ENCODE assay signal across 8 cellular contexts in genomic region chr22:31290494-31291402, GRCh38. TPM values are rescaled to one million over a fixed set of nuclear protein-coding genes. Genes with fewer than 3 reads are reported as not detected.
DNase-seq lines count a peak whose midpoint lies in the region; ATAC-seq and TF ChIP-seq lines count a peak whose summit lies in the region.

No MANE protein-coding gene starts in this region.

- peaks cover 0 to 6% (median 0%) of the 10 kb centered on the region in 8 donors for H3K9me3 Mint-ChIP-seq in CD4-positive, alpha-beta memory T cell

- H3K23ac ChIP-seq in mesenchymal stem cell (ENCODE audit: low read length in 2 of 2), result peak overlapping the region in 1 of 2 experiments; percentile 86

- H2BK5ac ChIP-seq in mesenchymal stem cell (ENCODE audit: low read depth, low read length, poor library complexity, severe bottlenecking), result peak overlapping the region; percentile 95

- H3K36me3 ChIP-seq in CD4-positive, alpha-beta memory T cell (ENCODE audit: insufficient read depth, low read length), result peaks cover 28% of the 10 kb centered on the region
- peaks cover 17 to 36% of the 10 kb centered on the region in 2 experiments for H3K36me3 ChIP-seq in mesenchymal stem cell (ENCODE audit: control insufficient read depth in 1 of 2, insufficient read depth in 2 of 2, low read depth in 1 of 2, low read length in 2 of 2)

- POLR2A ChIA-PET in CD4-positive, alpha-beta memory T cell (lab: Charles Lee; ENCODE audit: partially characterized antibody), result interaction anchor here (0.6 to 17.3 kb wide), 39 partner anchors 7 to 1184 kb away, joined by 3 to 1203 read pairs (median 6); partner anchors contain the start of genes CASTOR1, DRG1, DUSP18 and FBXO7

- H4K91ac ChIP-seq in mesenchymal stem cell (ENCODE audit: low read length), result peak overlapping the region; percentile 97

- peak; percentile 83 for ATAC-seq in GM19455 (IDR thresholded peaks at IDR 0.05; ENCODE audit: unreplicated experiment)

- peak overlapping the region; percentile 71 for H2BK120ac ChIP-seq in mesenchymal stem cell (ENCODE audit: low read depth, low read length)

- H4K8ac ChIP-seq in mesenchymal stem cell (ENCODE audit: low read length), result peak overlapping the region; percentile 71

- H3K18ac ChIP-seq in mesenchymal stem cell (ENCODE audit: low read depth in 1 of 2, low read length in 2 of 2), result peak overlapping the region; percentile 87 to 91

- H2AFZ ChIP-seq in mesenchymal stem cell (ENCODE audit: low read depth, low read length), result peak overlapping the region; percentile 65

- peak overlapping the region; percentile 90 for H3K9ac ChIP-seq in mesenchymal stem cell (ENCODE audit: low read length)

- H3K4me2 ChIP-seq in mesenchymal stem cell (ENCODE audit: low read length, poor library complexity, severe bottlenecking), result peak overlapping the region; percentile 98

- peak overlapping the region; percentile 100 for H3K27ac ChIP-seq in CD4-positive, alpha-beta memory T cell (ENCODE audit: low read depth, low read length)
- H3K27ac ChIP-seq in HL-60 (replicated peaks) (peak overlapping the region; percentile 63), mesenchymal stem cell (ENCODE audit: low read length, poor library complexity, severe bottlenecking) (peak overlapping the region; percentile 8)

- peaks cover 7% of the 10 kb centered on the region for H3K79me1 ChIP-seq in mesenchymal stem cell (replicated peaks; ENCODE audit: low read length, poor library complexity, severe bottlenecking)

- no peaks in the 10 kb centered on the region for H3K27me3 ChIP-seq in CD4-positive, alpha-beta memory T cell (ENCODE audit: insufficient read depth, low read length)
- H3K27me3 ChIP-seq in HL-60 (ENCODE audit: insufficient read depth, poor library complexity, severe bottlenecking) (no peaks in the 10 kb centered on the region), mesenchymal stem cell (ENCODE audit: control insufficient read depth in 1 of 2, insufficient read depth in 1 of 2, low read length in 2 of 2) (no peaks in the 10 kb centered on the region)

- no peak for TF ChIP-seq CTCF in HL-60 (IDR thresholded peaks at IDR 0.05; ENCODE audit: insufficient read depth, low read length)

- H2AK5ac ChIP-seq in mesenchymal stem cell (ENCODE audit: low read length, severe bottlenecking), result no peak overlapping the region

- WGBS in mesenchymal stem cell, result 1% methylated on average over 67 of the region's 91 CpGs

- H3K9me3 ChIP-seq in CD4-positive, alpha-beta memory T cell (ENCODE audit: control insufficient read depth in 1 of 2, low read length in 2 of 2), result no peaks in the 10 kb centered on the region
- H3K9me3 ChIP-seq in mesenchymal stem cell (ENCODE audit: control insufficient read depth, low read length), result no peaks in the 10 kb centered on the region

- H3K4me1 ChIP-seq in CD4-positive, alpha-beta memory T cell (ENCODE audit: insufficient read depth, low read length), result peaks cover 72% of the 10 kb centered on the region
- H3K4me1 ChIP-seq in mesenchymal stem cell (ENCODE audit: control insufficient read depth, insufficient read depth, low read depth, low read length), result peaks cover 8% of the 10 kb centered on the region

- H3K4me3 Mint-ChIP-seq in CD4-positive, alpha-beta memory T cell, result peak overlapping the region; percentile 95 to 100 (median 98)

- intact Hi-C loops in CD4-positive, alpha-beta memory T cell (cut with micrococcal nuclease), result loop anchor here (1.0 to 5.0 kb wide), 5 partner anchors 56 to 983 kb away; partner anchors contain the start of genes PATZ1, SELENOM and SFI1

- peak overlapping the region; percentile 67 to 92 for H3K4ac ChIP-seq in mesenchymal stem cell (ENCODE audit: low read depth in 1 of 2, low read length in 2 of 2)

- H3K36me3 Mint-ChIP-seq in CD4-positive, alpha-beta memory T cell, result peaks cover 48 to 66% of the 10 kb centered on the region in 2 donors

- peak overlapping the region; percentile 99 to 100 (median 100) for H3K27ac Mint-ChIP-seq in CD4-positive, alpha-beta memory T cell

- H3K4me1 Mint-ChIP-seq in CD4-positive, alpha-beta memory T cell, result peaks cover 41 to 83% (median 60%) of the 10 kb centered on the region in 4 donors

- H3K27me3 Mint-ChIP-seq in CD4-positive, alpha-beta memory T cell, result no peaks in the 10 kb centered on the region

- CTCF ChIA-PET in CD4-positive, alpha-beta memory T cell (lab: Charles Lee; ENCODE audit: partially characterized antibody), result interaction anchor here (0.8 to 13.6 kb wide), 12 partner anchors 8 to 183 kb away, joined by 3 to 140 read pairs (median 5); partner anchors contain the start of genes LIMK2, PATZ1 and SELENOM

- peak; percentile 96 to 97 (median 96) for DNase-seq in CD4-positive, alpha-beta memory T cell
- DNase-seq in HL-60 (ENCODE audit: low read depth in 1 of 2, low spot score in 1 of 2) (peak; percentile 83 to 91), NK-92 (lab: John Stamatoyannopoulos, UW; ENCODE audit: unreplicated experiment) (peak; percentile 77), mesenchymal stem cell (peak; percentile 94)
- DNase-seq in activated CD8-positive, alpha-beta memory T cell treated with anti-CD3 and anti-CD28 coated beads for 4 hours (ENCODE audit: low read depth in 2 of 2), result peak; percentile 85 to 90
- peak; percentile 93 for DNase-seq in effector CD8-positive, alpha-beta T cell (lab: John Stamatoyannopoulos, UW)
- DNase-seq in stimulated activated CD8-positive, alpha-beta memory T cell treated with anti-CD3 and anti-CD28 coated beads, Interleukin-12 subunit alpha, Interleukin-12 subunit beta, amount 100 ng/mL, for 4 hours (ENCODE audit: low read depth), result peak; percentile 89

- H3K14ac ChIP-seq in mesenchymal stem cell (ENCODE audit: low read length in 2 of 2), result peak overlapping the region; percentile 16 to 82

- H3K4me3 ChIP-seq in CD4-positive, alpha-beta memory T cell (ENCODE audit: low read length in 2 of 2), result peak overlapping the region; percentile 89 to 99
- peak overlapping the region; percentile 74 for H3K4me3 ChIP-seq in HL-60 (replicated peaks; ENCODE audit: insufficient read depth, low read length)
- H3K4me3 ChIP-seq in mesenchymal stem cell (ENCODE audit: insufficient read depth in 1 of 2, low read depth in 1 of 2, low read length in 2 of 2), result peak overlapping the region; percentile 66 to 93

- peak overlapping the region; percentile 86 for H2BK15ac ChIP-seq in mesenchymal stem cell (ENCODE audit: low read depth, poor library complexity, severe bottlenecking)

- H2BK12ac ChIP-seq in mesenchymal stem cell (ENCODE audit: low read length in 2 of 2), result peak overlapping the region; percentile 55 to 91

RNA-seq across cellular contexts. Expression of gene PIK3IP1, which starts 1.5 kb away (rescaled TPM):
- total RNA-seq in CD4-positive, alpha-beta memory T cell, result 100 to 1,000 TPM; 399 to 411 TPM
- polyA plus RNA-seq in CD4-positive, alpha-beta memory T cell, result 100 to 1,000 TPM; 418 to 473 TPM
- polyA plus RNA-seq in mesenchymal stem cell (2013, experiment 1 of 2), result 28.6 TPM
- 29.9 TPM for polyA plus RNA-seq in mesenchymal stem cell (2013, experiment 2 of 2)

RNA-seq across cellular contexts. Expression of gene PATZ1, which starts 55.4 kb away (rescaled TPM):
- 10 to 100 TPM; 40.9 to 43.7 TPM for total RNA-seq in CD4-positive, alpha-beta memory T cell
- 10 to 100 TPM in 1 of 2 donors, 1 to 10 TPM in 1; 6.6 to 19.7 TPM for polyA plus RNA-seq in CD4-positive, alpha-beta memory T cell
- polyA plus RNA-seq in mesenchymal stem cell (2013, experiment 1 of 2), result 10.3 TPM
- 10.6 TPM for polyA plus RNA-seq in mesenchymal stem cell (2013, experiment 2 of 2)

Comparison
In these comparisons a context has a peak if more than half of its experiments do, and no peak if none do; other contexts are left out.
1. Peak in every context shown above with its lines: DNase-seq, ATAC-seq, H3K4me3 ChIP-seq and H3K27ac ChIP-seq.
2. H3K27ac ChIP-seq: peak in every context shown above with its lines; median percentile 100 in CD4-positive, alpha-beta memory T cell; 63 in HL-60; 8 in mesenchymal stem cell.